In genomic region chr13:114128348-114128623, GRCh38 we compare ENCODE assay signal across 9 cellular contexts. TPM values are rescaled to one million over a fixed set of nuclear protein-coding genes. Genes with fewer than 3 reads are reported as not detected.
DNase-seq lines count a peak whose midpoint lies in the region; ATAC-seq and TF ChIP-seq lines count a peak whose summit lies in the region.
"Had no signal": no experiment of that assay in that cellular context is flagged by ENCODE, and none has a peak within 500 bp of the region (broad histone marks: within the 10 kb centered on the region; RNA-seq: fewer than 3 reads in every experiment).

No MANE protein-coding gene starts in this region.

- H2AFZ ChIP-seq in DND-41 (ENCODE audit: low read depth, low read length): no peak overlapping the region
- H2AFZ ChIP-seq in trophoblast cell (ENCODE audit: insufficient read depth, low read length, poor library complexity): no peak overlapping the region

- H3K36me3 ChIP-seq in DND-41 (ENCODE audit: insufficient read depth, low read length) (peaks cover 5% of the 10 kb centered on the region; the same call in 1 of the 2 replicates), Peyer's patch (no peaks in the 10 kb centered on the region), trophoblast cell (ENCODE audit: control insufficient read depth in 1 of 2, insufficient read depth in 2 of 2, low read length in 2 of 2) (peaks cover 3% of the 10 kb centered on the region in 2 experiments)

- H4K20me1 ChIP-seq in DND-41 (ENCODE audit: insufficient read depth, low read length): peaks cover 75% of the 10 kb centered on the region

- H3K4me3 ChIP-seq in DND-41 (ENCODE audit: low read depth in 1 of 2, low read length in 2 of 2) (no peak overlapping the region), Peyer's patch (peak overlapping the region in 3 of 4 donors; percentile 25 to 37 (median 32)), epithelial cell of proximal tubule (ENCODE audit: low read depth, low read length) (peak overlapping the region; percentile 42), trophoblast cell (ENCODE audit: low read depth, low read length) (no peak overlapping the region)

- ATAC-seq in DND-41 (ENCODE audit: insufficient read depth, low read depth): no peak
- no peak for ATAC-seq in HG02938 (IDR thresholded peaks at IDR 0.05; ENCODE audit: unreplicated experiment)

- H3K4me2 ChIP-seq in DND-41 (ENCODE audit: insufficient read depth, low read length): peak overlapping the region; percentile 94; the same call in 1 of the 2 replicates
- H3K4me2 ChIP-seq in trophoblast cell (ENCODE audit: low read length): no peak overlapping the region

- peak overlapping the region; percentile 73 for H3K9ac ChIP-seq in DND-41 (ENCODE audit: low read depth, low read length)
- H3K9ac ChIP-seq in trophoblast cell (ENCODE audit: low read length): no peak overlapping the region

- H3K27ac ChIP-seq in DND-41 (ENCODE audit: low read length) (0 out of 2 replicates have a peak overlapping the region, but pooled peaks have one; percentile 76), Peyer's patch (peak overlapping the region; percentile 64 to 89 (median 83)), trophoblast cell (ENCODE audit: low read depth, low read length) (no peak overlapping the region)

- peaks cover 24% of the 10 kb centered on the region for H3K79me1 ChIP-seq in trophoblast cell (ENCODE audit: low read length)

- H4K12ac ChIP-seq in trophoblast cell (ENCODE audit: low read depth, low read length): no peak overlapping the region

- no peaks in the 10 kb centered on the region for H3K27me3 ChIP-seq in DND-41 (ENCODE audit: insufficient read depth, low read length, poor library complexity)
- no peaks in the 10 kb centered on the region for H3K27me3 ChIP-seq in Peyer's patch
- no peaks in the 10 kb centered on the region for H3K27me3 ChIP-seq in trophoblast cell (ENCODE audit: insufficient read depth, low read length)

- H4K91ac ChIP-seq in trophoblast cell (ENCODE audit: low read depth, low read length): no peak overlapping the region

- H3K14ac ChIP-seq in trophoblast cell (ENCODE audit: low read length): peak overlapping the region; percentile 18

- no peak overlapping the region for H2BK120ac ChIP-seq in trophoblast cell (ENCODE audit: insufficient read depth, low read length, poor library complexity)

- peaks cover 84% of the 10 kb centered on the region for H3K79me2 ChIP-seq in DND-41 (ENCODE audit: insufficient read depth, low read length)
- H3K79me2 ChIP-seq in trophoblast cell (ENCODE audit: control insufficient read depth, insufficient read depth, low read length, poor library complexity): peaks cover 11% of the 10 kb centered on the region

- WGBS in trophoblast cell (ENCODE audit: extremely low coverage, insufficient coverage, insufficient read length): no CpG with 5 or more reads among the region's 5 CpGs

- TF ChIP-seq CTCF in DND-41 (IDR thresholded peaks at IDR 0.05; ENCODE audit: borderline replicate concordance, extremely low read depth, low read length, poor library complexity, severe bottlenecking) (no peak), Peyer's patch (IDR thresholded peaks at IDR 0.05) (no peak), epithelial cell of proximal tubule (conservative IDR thresholded peaks at IDR 0.05; ENCODE audit: low read depth, low read length) (no peak)

- H2BK5ac ChIP-seq in trophoblast cell (ENCODE audit: low read depth, low read length, poor library complexity): no peak overlapping the region

- no peak overlapping the region for H3K23ac ChIP-seq in trophoblast cell (ENCODE audit: low read length)

- no peak for DNase-seq in DND-41
- DNase-seq in Peyer's patch: no peak
- DNase-seq in epithelial cell of proximal tubule (ENCODE audit: low read depth): no peak
- no peak for DNase-seq in trophoblast cell
- DNase-seq in NCI-H226: no peak
- no peak for DNase-seq in NCI-H774 (lab: John Stamatoyannopoulos, UW)
- DNase-seq in COR-L47 (lab: John Stamatoyannopoulos, UW): no peak

- peak overlapping the region; percentile 21 for H2BK12ac ChIP-seq in trophoblast cell (ENCODE audit: low read length)

- H3K9me3 ChIP-seq in DND-41 (ENCODE audit: insufficient read depth, low read length, severe bottlenecking) (no peaks in the 10 kb centered on the region), Peyer's patch (no peaks in the 10 kb centered on the region), trophoblast cell (ENCODE audit: insufficient read depth, low read depth, low read length) (no peaks in the 10 kb centered on the region)

- H3K4me1 ChIP-seq in DND-41 (ENCODE audit: insufficient read depth, low read length) (peaks cover 61% of the 10 kb centered on the region), Peyer's patch (peaks cover 3 to 48% (median 27%) of the 10 kb centered on the region in 4 donors), trophoblast cell (ENCODE audit: control insufficient read depth in 1 of 2, insufficient read depth in 2 of 2, low read length in 2 of 2) (peaks cover 23 to 35% of the 10 kb centered on the region in 2 experiments)

- TF ChIP-seq POLR2A in Peyer's patch (IDR thresholded peaks at IDR 0.05): no peak

- peak overlapping the region; percentile 22 for H3K18ac ChIP-seq in trophoblast cell (ENCODE audit: low read length)

- no peak overlapping the region for H2AK5ac ChIP-seq in trophoblast cell (ENCODE audit: low read length)

- no peak overlapping the region for H3K4ac ChIP-seq in trophoblast cell (ENCODE audit: low read depth, low read length)

- H4K8ac ChIP-seq in trophoblast cell (ENCODE audit: low read depth, low read length): no peak overlapping the region

RNA-seq across cellular contexts. Expression of gene RASA3, which starts 4.1 kb away (rescaled TPM):
- total RNA-seq in Peyer's patch: 10 to 100 TPM in 1 of 4 donors, 1 to 10 TPM in 3; 3.5 to 41.3 (median 6.9) TPM
- 25.7 and 26.8 TPM in 2 replicates for total RNA-seq in epithelial cell of proximal tubule
- polyA plus RNA-seq in trophoblast cell (2013): 12.8 and 13.0 TPM in 2 replicates

RNA-seq across cellular contexts. Expression of gene CFAP97D2, which starts 50.8 kb away (rescaled TPM):
- total RNA-seq in Peyer's patch (not detected), epithelial cell of proximal tubule (not detected in 2 replicates)
- not detected in 2 replicates for polyA plus RNA-seq in trophoblast cell (2013)
- total RNA-seq: glomerular endothelial cell had no signal

Comparison
In these comparisons a context has a peak if more than half of its experiments do, and no peak if none do; other contexts are left out.
1. H3K4me3 ChIP-seq: peak in Peyer's patch (3 of 4) and epithelial cell of proximal tubule (single experiment); none in DND-41 (0 of 2) and trophoblast cell (single experiment).